In genomic region chr10:12710157-12710556, GRCh38 we compare ENCODE assay signal across 18 cellular contexts.
DNase-seq lines count a peak whose midpoint lies in the region; ATAC-seq and TF ChIP-seq lines count a peak whose summit lies in the region.
"Had no signal": no experiment of that assay in that cellular context is flagged by ENCODE, and none has a peak within 500 bp of the region (broad histone marks: within the 10 kb centered on the region; RNA-seq: fewer than 3 reads in every experiment).

No MANE protein-coding gene starts in this region.

- 74 to 80% methylated on average over 8 of the region's 8 CpGs for WGBS in gastroesophageal sphincter (ENCODE audit: low coverage in 1 of 2), 2 donors
- 92% methylated on average over 8 of the region's 8 CpGs for WGBS in upper lobe of left lung, 2 donors

- no peak for TF ChIP-seq POLR2A in gastroesophageal sphincter (IDR thresholded peaks at IDR 0.05)
- TF ChIP-seq POLR2A in uterus (IDR thresholded peaks at IDR 0.05), result no peak
- no peak for TF ChIP-seq POLR2A in upper lobe of left lung (IDR thresholded peaks at IDR 0.05)

- no peak for ATAC-seq in gastroesophageal sphincter
- ATAC-seq in GM21447 (IDR thresholded peaks at IDR 0.05; ENCODE audit: unreplicated experiment), result no peak
- no peak for ATAC-seq in upper lobe of left lung (ENCODE audit: low FRiP score in 2 of 2)

- peaks cover 73% of the 10 kb centered on the region for H3K4me1 Mint-ChIP-seq in activated T-cell treated with anti-CD3 and anti-CD28 coated beads, Interleukin-2, amount 50 U/mL, for 24 hours (ENCODE audit: low read depth)
- H3K4me1 Mint-ChIP-seq in activated T-helper 1 cell treated with anti-CD3 and anti-CD28 coated beads, Interleukin-12 subunit alpha, Interleukin-12 subunit beta, Interleukin-2, Interleukin-4 antibody, amounts not matched to agents 30 ng/mL and 10 ng/mL and 1 ng/mL, durations not matched to agents 14 hours and 24 hours and 36 hours (ENCODE audit: low read depth), result peaks cover 65% of the 10 kb centered on the region

- TF ChIP-seq EP300 in gastroesophageal sphincter (IDR thresholded peaks at IDR 0.05) (no peak), upper lobe of left lung (IDR thresholded peaks at IDR 0.05) (no peak)

- H3K4me1 ChIP-seq in gastroesophageal sphincter (peaks cover 38 to 64% (median 41%) of the 10 kb centered on the region in 3 donors), tibial artery (peaks cover 0 to 49% (median 42%) of the 10 kb centered on the region in 4 donors), uterus (peaks cover 0 to 10% of the 10 kb centered on the region in 2 donors), upper lobe of left lung (peaks cover 15 to 30% (median 18%) of the 10 kb centered on the region in 4 donors)

- H3K27me3 ChIP-seq in gastroesophageal sphincter, result no peaks in the 10 kb centered on the region
- H3K27me3 ChIP-seq in tibial artery, result no peaks in the 10 kb centered on the region
- no peaks in the 10 kb centered on the region for H3K27me3 ChIP-seq in uterus
- no peaks in the 10 kb centered on the region for H3K27me3 ChIP-seq in upper lobe of left lung
- H3K27me3 ChIP-seq: MG63, neutrophil, right lobe of liver had no signal

- no peaks in the 10 kb centered on the region for H3K9me3 Mint-ChIP-seq in activated T-cell treated with anti-CD3 and anti-CD28 coated beads, Interleukin-2, amount 50 U/mL, for 24 hours
- no peaks in the 10 kb centered on the region for H3K9me3 Mint-ChIP-seq in activated T-helper 1 cell treated with anti-CD3 and anti-CD28 coated beads, Interleukin-12 subunit alpha, Interleukin-12 subunit beta, Interleukin-2, Interleukin-4 antibody, amounts not matched to agents 30 ng/mL and 10 ng/mL and 1 ng/mL, durations not matched to agents 14 hours and 24 hours and 36 hours
- H3K9me3 Mint-ChIP-seq: H9, mesothelial cell of epicardium had no signal

- no peak for TF ChIP-seq CTCF in gastroesophageal sphincter (IDR thresholded peaks at IDR 0.05)
- no peak for TF ChIP-seq CTCF in tibial artery (IDR thresholded peaks at IDR 0.05)
- TF ChIP-seq CTCF in uterus (IDR thresholded peaks at IDR 0.05), result no peak
- TF ChIP-seq CTCF in upper lobe of left lung (IDR thresholded peaks at IDR 0.05), result no peak

- no peak overlapping the region for H3K4me3 ChIP-seq in gastroesophageal sphincter
- no peak overlapping the region for H3K4me3 ChIP-seq in tibial artery
- H3K4me3 ChIP-seq in uterus, result no peak overlapping the region
- no peak overlapping the region for H3K4me3 ChIP-seq in upper lobe of left lung
- H3K4me3 ChIP-seq: MG63, right lobe of liver had no signal

- H3K27me3 Mint-ChIP-seq in activated T-cell treated with anti-CD3 and anti-CD28 coated beads, Interleukin-2, amount 50 U/mL, for 24 hours, result no peaks in the 10 kb centered on the region
- H3K27me3 Mint-ChIP-seq in activated T-helper 1 cell treated with anti-CD3 and anti-CD28 coated beads, Interleukin-12 subunit alpha, Interleukin-12 subunit beta, Interleukin-2, Interleukin-4 antibody, amounts not matched to agents 30 ng/mL and 10 ng/mL and 1 ng/mL, durations not matched to agents 14 hours and 24 hours and 36 hours (ENCODE audit: insufficient read depth), result no peaks in the 10 kb centered on the region

- H3K36me3 ChIP-seq in gastroesophageal sphincter (no peaks in the 10 kb centered on the region), tibial artery (no peaks in the 10 kb centered on the region), uterus (no peaks in the 10 kb centered on the region), upper lobe of left lung (no peaks in the 10 kb centered on the region)
- H3K36me3 ChIP-seq: MG63, neutrophil, right lobe of liver had no signal

- DNase-seq in activated T-cell treated with anti-CD3 and anti-CD28 coated beads, Interleukin-2, amount 50 U/mL, for 24 hours, result no peak
- DNase-seq in activated T-cell treated with anti-CD3 and anti-CD28 coated beads for 4 hours (no peak), tibial artery (no peak), uterus (no peak), upper lobe of left lung (no peak)
- DNase-seq in activated T-helper 1 cell treated with anti-CD3 and anti-CD28 coated beads, Interleukin-12 subunit alpha, Interleukin-12 subunit beta, Interleukin-2, Interleukin-4 antibody, amounts not matched to agents 30 ng/mL and 10 ng/mL and 1 ng/mL, durations not matched to agents 14 hours and 24 hours and 36 hours (ENCODE audit: low spot score), result no peak
- DNase-seq: amygdala; glutamatergic neuron; H9; MG63; NCI-H1930; right lobe of liver; stimulated activated CD4-positive, alpha-beta T cell treated with anti-CD3 and anti-CD28 coated beads, Interleukin-4, amount 100 ng/mL, for 1 hour; stimulated activated CD8-positive, alpha-beta memory T cell treated with anti-CD3 and anti-CD28 coated beads, Interleukin-4, amount 100 ng/mL, for 48 hours had no signal

- intact Hi-C loops in activated T-helper 1 cell treated with anti-CD3 and anti-CD28 coated beads, Interleukin-12 subunit alpha, Interleukin-12 subunit beta, Interleukin-2, Interleukin-4 antibody, amounts not matched to agents 30 ng/mL and 10 ng/mL and 1 ng/mL, durations not matched to agents 14 hours and 24 hours and 36 hours (cut with micrococcal nuclease), result loop anchor here (2.0 to 10.0 kb wide), 9 partner anchors 53 to 645 kb away; partner anchors contain the start of gene DHTKD1
- intact Hi-C loops in tibial artery (cut with DNase I; ENCODE audit: low total_unique reads), result loop anchor here (2.0 to 10.0 kb wide), 2 partner anchors 365 to 447 kb away; no protein-coding TSS in a partner anchor
- intact Hi-C loops in uterus (cut with DNase I; ENCODE audit: low total_unique reads), result no loop called here

- H3K36me3 Mint-ChIP-seq in activated T-cell treated with anti-CD3 and anti-CD28 coated beads, Interleukin-2, amount 50 U/mL, for 24 hours (ENCODE audit: low read depth), result no peaks in the 10 kb centered on the region
- no peaks in the 10 kb centered on the region for H3K36me3 Mint-ChIP-seq in activated T-helper 1 cell treated with anti-CD3 and anti-CD28 coated beads, Interleukin-12 subunit alpha, Interleukin-12 subunit beta, Interleukin-2, Interleukin-4 antibody, amounts not matched to agents 30 ng/mL and 10 ng/mL and 1 ng/mL, durations not matched to agents 14 hours and 24 hours and 36 hours (ENCODE audit: low read depth)
- H3K36me3 Mint-ChIP-seq: mesothelial cell of epicardium had no signal

- peak overlapping the region; percentile 81 to 95 (median 86) for H3K27ac ChIP-seq in gastroesophageal sphincter
- peak overlapping the region; percentile 75 to 80 for H3K27ac ChIP-seq in tibial artery
- peak overlapping the region in 1 of 2 donors; percentile 77 for H3K27ac ChIP-seq in uterus
- H3K27ac ChIP-seq in upper lobe of left lung, result no peak overlapping the region
- H3K27ac ChIP-seq: neutrophil had no signal

- peak overlapping the region; percentile 87 for H3K27ac Mint-ChIP-seq in activated T-cell treated with anti-CD3 and anti-CD28 coated beads, Interleukin-2, amount 50 U/mL, for 24 hours
- H3K27ac Mint-ChIP-seq in activated T-helper 1 cell treated with anti-CD3 and anti-CD28 coated beads, Interleukin-12 subunit alpha, Interleukin-12 subunit beta, Interleukin-2, Interleukin-4 antibody, amounts not matched to agents 30 ng/mL and 10 ng/mL and 1 ng/mL, durations not matched to agents 14 hours and 24 hours and 36 hours, result peak overlapping the region; percentile 76
- H3K27ac Mint-ChIP-seq: mesothelial cell of epicardium had no signal

- no peak overlapping the region for H3K4me3 Mint-ChIP-seq in activated T-cell treated with anti-CD3 and anti-CD28 coated beads, Interleukin-2, amount 50 U/mL, for 24 hours
- H3K4me3 Mint-ChIP-seq in activated T-helper 1 cell treated with anti-CD3 and anti-CD28 coated beads, Interleukin-12 subunit alpha, Interleukin-12 subunit beta, Interleukin-2, Interleukin-4 antibody, amounts not matched to agents 30 ng/mL and 10 ng/mL and 1 ng/mL, durations not matched to agents 14 hours and 24 hours and 36 hours, result no peak overlapping the region
- H3K4me3 Mint-ChIP-seq: H9, mesothelial cell of epicardium had no signal

- no peaks in the 10 kb centered on the region for H3K9me3 ChIP-seq in gastroesophageal sphincter
- no peaks in the 10 kb centered on the region for H3K9me3 ChIP-seq in tibial artery
- H3K9me3 ChIP-seq in uterus, result no peaks in the 10 kb centered on the region
- no peaks in the 10 kb centered on the region for H3K9me3 ChIP-seq in upper lobe of left lung
- H3K9me3 ChIP-seq: MG63, neutrophil, right lobe of liver had no signal

Comparison
In these comparisons a context has a peak if more than half of its experiments do, and no peak if none do; other contexts are left out.
1. H3K27ac ChIP-seq: peak in gastroesophageal sphincter (4 of 4) and tibial artery (2 of 2); none in upper lobe of left lung (0 of 4).